Comparison of ENCODE assay signal across 8 cellular contexts in the genomic region with DNA sequence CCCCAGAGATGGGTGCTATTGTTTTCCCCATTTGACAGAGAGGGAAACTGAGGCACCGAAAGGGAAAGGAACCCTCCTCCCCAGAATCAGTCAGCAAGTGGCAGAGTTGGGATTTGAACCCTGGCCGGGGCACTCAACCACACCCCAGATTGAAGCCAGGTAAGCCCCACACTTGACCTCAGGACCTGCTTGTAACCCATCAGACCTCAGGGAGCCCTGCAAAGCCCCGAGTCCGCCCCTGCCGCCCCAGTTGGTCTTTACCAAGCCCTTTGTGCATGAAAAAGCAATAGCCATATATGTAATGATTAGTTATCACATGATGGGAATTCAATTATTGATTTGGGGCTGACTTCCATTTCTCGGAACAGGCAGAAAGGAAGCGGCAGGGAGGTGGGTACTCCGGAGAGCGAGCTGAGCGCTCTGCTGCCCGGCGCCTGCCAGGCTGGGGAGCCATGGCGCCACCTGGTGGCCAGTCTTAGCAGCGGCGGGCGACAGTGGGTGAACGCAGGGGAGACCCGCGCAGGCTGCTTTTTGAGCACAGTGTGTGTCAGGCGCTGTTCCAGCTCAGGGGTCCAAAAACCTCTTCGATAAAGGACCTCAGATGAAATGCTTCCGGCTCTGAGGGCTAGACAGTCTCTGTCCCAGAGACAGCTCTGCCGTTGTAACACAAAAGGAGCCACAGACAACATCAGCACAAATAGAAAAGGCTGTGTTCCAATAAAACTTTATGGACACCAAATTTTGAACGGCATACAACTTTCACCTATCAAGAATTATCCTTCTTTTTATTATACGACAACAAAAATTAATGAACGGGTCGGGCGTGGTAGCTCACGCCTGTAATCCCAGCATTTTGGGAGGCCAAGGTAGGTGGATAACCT.
A peak's percentile ranks its signal among the peaks of the same experiment; 100 is the strongest.
DNase-seq lines count a peak whose midpoint lies in the region; ATAC-seq, FAIRE-seq and TF ChIP-seq lines count a peak whose summit lies in the region.

No MANE protein-coding gene starts in this region.

- no peak overlapping the region for H2AFZ ChIP-seq in mesenchymal stem cell (ENCODE audit: low read depth, low read length)

- POLR2A ChIA-PET in AG04450 (lab: Yijun Ruan, JAX): interaction anchor here (0.9 kb wide), 1 partner anchor 311 kb away, joined by 6 read pairs; no protein-coding TSS in a partner anchor
- POLR2A ChIA-PET in activated CD8-positive, alpha-beta T cell treated with anti-CD3 and anti-CD28 coated beads, Interleukin-2, amount 10 ng/mL, durations not matched to agents 7 days and 5 days (lab: Charles Lee): no interaction called here

- peak; percentile 95 for ATAC-seq in activated CD8-positive, alpha-beta T cell treated with anti-CD3 and anti-CD28 coated beads, Interleukin-2, amount 10 ng/mL, durations not matched to agents 7 days and 5 days
- no peak for ATAC-seq in GM18909 (IDR thresholded peaks at IDR 0.05; ENCODE audit: poor library complexity, unreplicated experiment)

- no peaks in the 10 kb centered on the region for H3K4me1 Mint-ChIP-seq in activated CD8-positive, alpha-beta T cell treated with anti-CD3 and anti-CD28 coated beads, Interleukin-2, amount 10 ng/mL, durations not matched to agents 7 days and 5 days (ENCODE audit: low read depth)

- no peak overlapping the region for H2BK15ac ChIP-seq in mesenchymal stem cell (ENCODE audit: low read depth, poor library complexity, severe bottlenecking)

- no peak overlapping the region for H3K4ac ChIP-seq in mesenchymal stem cell (ENCODE audit: low read depth in 1 of 2, low read length in 2 of 2)

- no peaks in the 10 kb centered on the region for H3K9me3 Mint-ChIP-seq in activated CD8-positive, alpha-beta T cell treated with anti-CD3 and anti-CD28 coated beads, Interleukin-2, amount 10 ng/mL, durations not matched to agents 7 days and 5 days (ENCODE audit: insufficient read depth)

- peak overlapping the region; percentile 65 for H3K4me2 ChIP-seq in mesenchymal stem cell (ENCODE audit: low read length, poor library complexity, severe bottlenecking)

- no peak overlapping the region for H2AK5ac ChIP-seq in mesenchymal stem cell (ENCODE audit: low read length, severe bottlenecking)

- no peaks in the 10 kb centered on the region for H3K79me1 ChIP-seq in mesenchymal stem cell (replicated peaks; ENCODE audit: low read length, poor library complexity, severe bottlenecking)

- H3K4me1 ChIP-seq in effector memory CD4-positive, alpha-beta T cell (ENCODE audit: control insufficient read depth, insufficient read depth, low read length, poor library complexity, severe bottlenecking): no peaks in the 10 kb centered on the region
- H3K4me1 ChIP-seq in mesenchymal stem cell (ENCODE audit: control insufficient read depth, insufficient read depth, low read depth, low read length): peaks cover 2% of the 10 kb centered on the region

- CTCF ChIA-PET in AG04450 (lab: Charles Lee): interaction anchor here (0.5 to 6.3 kb wide), 43 partner anchors 10 to 623 kb away, joined by 3 to 142 read pairs (median 4); no protein-coding TSS in a partner anchor
- CTCF ChIA-PET in activated CD8-positive, alpha-beta T cell treated with anti-CD3 and anti-CD28 coated beads, Interleukin-2, amount 10 ng/mL, durations not matched to agents 7 days and 5 days (lab: Charles Lee): interaction anchor here (0.7 to 4.9 kb wide), 20 partner anchors 10 to 624 kb away, joined by 3 to 48 read pairs (median 3); no protein-coding TSS in a partner anchor

- H3K4me3 ChIP-seq in AG04450 (ENCODE audit: low read depth, low read length): no peak overlapping the region
- H3K4me3 ChIP-seq in effector memory CD4-positive, alpha-beta T cell (ENCODE audit: insufficient read depth, low read depth, low read length, poor library complexity, severe bottlenecking): no peak overlapping the region
- H3K4me3 ChIP-seq in mesenchymal stem cell (ENCODE audit: insufficient read depth in 1 of 2, low read depth in 1 of 2, low read length in 2 of 2): peak overlapping the region in 1 of 2 experiments; percentile 67

- no peaks in the 10 kb centered on the region for H3K9me3 ChIP-seq in AG04450 (ENCODE audit: control insufficient read depth, insufficient read depth, low read length)
- H3K9me3 ChIP-seq in effector memory CD4-positive, alpha-beta T cell (ENCODE audit: control insufficient read depth, low read length): no peaks in the 10 kb centered on the region
- no peaks in the 10 kb centered on the region for H3K9me3 ChIP-seq in mesenchymal stem cell (ENCODE audit: control insufficient read depth, low read length)

- H3K27me3 ChIP-seq in AG04450 (ENCODE audit: control insufficient read depth, insufficient read depth, low read length) (no peaks in the 10 kb centered on the region), mesenchymal stem cell (ENCODE audit: control insufficient read depth in 1 of 2, insufficient read depth in 1 of 2, low read length in 2 of 2) (no peaks in the 10 kb centered on the region)
- peaks cover 3% of the 10 kb centered on the region for H3K27me3 ChIP-seq in effector memory CD4-positive, alpha-beta T cell (replicated peaks; ENCODE audit: control insufficient read depth, insufficient read depth, low read length, poor library complexity, severe bottlenecking)

- peak; percentile 96 for TF ChIP-seq CTCF in AG04450 (IDR thresholded peaks at IDR 0.05; ENCODE audit: low read depth, low read length)

- H3K18ac ChIP-seq in mesenchymal stem cell (ENCODE audit: low read depth in 1 of 2, low read length in 2 of 2): no peak overlapping the region

- no peak overlapping the region for H3K23ac ChIP-seq in mesenchymal stem cell (ENCODE audit: low read length in 2 of 2)

- DNase-seq in AG04450 (ENCODE audit: low read depth, low spot score) (peak; percentile 24), GM18507 (ENCODE audit: extremely low spot score, insufficient read length, low read depth) (peak; percentile 61), NCI-H69 (lab: John Stamatoyannopoulos, UW) (peak; percentile 66), mesenchymal stem cell (peak; percentile 51)
- peak; percentile 85 for DNase-seq in activated CD8-positive, alpha-beta T cell treated with anti-CD3 and anti-CD28 coated beads, Interleukin-2, amount 10 ng/mL, durations not matched to agents 7 days and 5 days
- peak; percentile 55 to 64 (median 58) for DNase-seq in effector memory CD4-positive, alpha-beta T cell
- DNase-seq in stimulated activated CD8-positive, alpha-beta memory T cell treated with anti-CD3 and anti-CD28 coated beads, Interleukin-15, amount 100 ng/mL, for 48 hours (ENCODE audit: low read depth in 2 of 2): peak; percentile 65 to 72

- peak; percentile 85 for FAIRE-seq in GM18507 (lab: Jason Lieb, UNC)

- WGBS in mesenchymal stem cell: 29% methylated on average over 28 of the region's 29 CpGs

- H2BK5ac ChIP-seq in mesenchymal stem cell (ENCODE audit: low read depth, low read length, poor library complexity, severe bottlenecking): no peak overlapping the region

- no peak overlapping the region for H3K27ac Mint-ChIP-seq in activated CD8-positive, alpha-beta T cell treated with anti-CD3 and anti-CD28 coated beads, Interleukin-2, amount 10 ng/mL, durations not matched to agents 7 days and 5 days

- peak overlapping the region; percentile 63 for H3K9ac ChIP-seq in mesenchymal stem cell (ENCODE audit: low read length)

- H3K36me3 Mint-ChIP-seq in activated CD8-positive, alpha-beta T cell treated with anti-CD3 and anti-CD28 coated beads, Interleukin-2, amount 10 ng/mL, durations not matched to agents 7 days and 5 days (ENCODE audit: low read depth): no peaks in the 10 kb centered on the region

- no peak overlapping the region for H4K91ac ChIP-seq in mesenchymal stem cell (ENCODE audit: low read length)

- no peak overlapping the region for H2BK120ac ChIP-seq in mesenchymal stem cell (ENCODE audit: low read depth, low read length)

- H3K14ac ChIP-seq in mesenchymal stem cell (ENCODE audit: low read length in 2 of 2): no peak overlapping the region

- H3K36me3 ChIP-seq in effector memory CD4-positive, alpha-beta T cell (ENCODE audit: control insufficient read depth, insufficient read depth, low read length): no peaks in the 10 kb centered on the region
- no peaks in the 10 kb centered on the region for H3K36me3 ChIP-seq in mesenchymal stem cell (ENCODE audit: control insufficient read depth in 1 of 2, insufficient read depth in 2 of 2, low read depth in 1 of 2, low read length in 2 of 2)

- H3K27ac ChIP-seq in AG04450 (ENCODE audit: low read depth, low read length) (no peak overlapping the region), mesenchymal stem cell (ENCODE audit: low read length, poor library complexity, severe bottlenecking) (no peak overlapping the region)
- H3K27ac ChIP-seq in effector memory CD4-positive, alpha-beta T cell (ENCODE audit: insufficient read depth, low read length, poor library complexity, severe bottlenecking): no peak overlapping the region

- peaks cover 3% of the 10 kb centered on the region for H3K27me3 Mint-ChIP-seq in activated CD8-positive, alpha-beta T cell treated with anti-CD3 and anti-CD28 coated beads, Interleukin-2, amount 10 ng/mL, durations not matched to agents 7 days and 5 days (ENCODE audit: low read depth)

- no peak overlapping the region for H4K8ac ChIP-seq in mesenchymal stem cell (ENCODE audit: low read length)

- no peak overlapping the region for H3K4me3 Mint-ChIP-seq in activated CD8-positive, alpha-beta T cell treated with anti-CD3 and anti-CD28 coated beads, Interleukin-2, amount 10 ng/mL, durations not matched to agents 7 days and 5 days

- no peak overlapping the region for H2BK12ac ChIP-seq in mesenchymal stem cell (ENCODE audit: low read length in 2 of 2)

Comparison
In these comparisons a context has a peak if more than half of its experiments do, and no peak if none do; other contexts are left out.
1. DNase-seq: peak in every context shown above with its lines; median percentile 85 in activated CD8-positive, alpha-beta T cell treated with anti-CD3 and anti-CD28 coated beads, Interleukin-2, amount 10 ng/mL, durations not matched to agents 7 days and 5 days; 68 in stimulated activated CD8-positive, alpha-beta memory T cell treated with anti-CD3 and anti-CD28 coated beads, Interleukin-15, amount 100 ng/mL, for 48 hours; 66 in NCI-H69; 61 in GM18507; 58 in effector memory CD4-positive, alpha-beta T cell; 51 in mesenchymal stem cell; 24 in AG04450.